22 cellular contexts compared by ENCODE assay signal in genomic region chr2:359047-359446, GRCh38.
"Had no signal": no experiment of that assay in that cellular context is flagged by ENCODE, and none has a peak within 500 bp of the region (broad histone marks: within the 10 kb centered on the region; RNA-seq: fewer than 3 reads in every experiment).

No MANE protein-coding gene starts in this region.

- H3K27me3 ChIP-seq: neutrophil, thyroid gland, vagina had no signal

- H3K4me1 ChIP-seq: esophagus squamous epithelium, lower lobe of right lung, pancreas, thyroid gland, vagina had no signal

- ATAC-seq: effector memory CD8-positive, alpha-beta T cell; left ventricle myocardium superior; lower lobe of right lung; naive thymus-derived CD8-positive, alpha-beta T cell; sciatic nerve; stimulated activated naive CD8-positive, alpha-beta T cell treated with anti-CD3 and anti-CD28 coated beads, Interleukin-15, amount 100 ng/mL, for 72 hours had no signal

- DNase-seq: cortex of kidney; effector memory CD8-positive, alpha-beta T cell; erythroblast; esophagus squamous epithelium; foreskin melanocyte; left ventricle myocardium superior; lower lobe of right lung; naive thymus-derived CD8-positive, alpha-beta T cell; nephron progenitor cell; stimulated activated CD4-positive, alpha-beta T cell treated with anti-CD3 and anti-CD28 coated beads, Interleukin-12 subunit alpha, Interleukin-12 subunit beta, amount 100 ng/mL, for 4 hours; stimulated activated CD4-positive, alpha-beta T cell treated with anti-CD3 and anti-CD28 coated beads, Interleukin-1b, Interleukin-23, amount 100 ng/mL, for 48 hours; stimulated activated CD4-positive, alpha-beta T cell treated with anti-CD3 and anti-CD28 coated beads, Interleukin-4, amount 100 ng/mL, for 1 hour; stimulated activated CD8-positive, alpha-beta memory T cell treated with anti-CD3 and anti-CD28 coated beads, Interleukin-4, amount 100 ng/mL, for 48 hours; stimulated activated naive CD4-positive, alpha-beta T cell; stimulated activated naive CD8-positive, alpha-beta T cell treated with anti-CD3 and anti-CD28 coated beads, Interleukin-15, amount 100 ng/mL, for 72 hours; thyroid gland; trophoblast cell had no signal

- H3K4me2 ChIP-seq: smooth muscle cell had no signal

- H3K9me3 ChIP-seq: esophagus squamous epithelium, lower lobe of right lung, neutrophil, pancreas, thyroid gland, vagina had no signal

- H3K4me3 ChIP-seq: esophagus squamous epithelium, lower lobe of right lung, pancreas, smooth muscle cell, thyroid gland, vagina had no signal

- H3K36me3 ChIP-seq: esophagus squamous epithelium, lower lobe of right lung, neutrophil, pancreas, thyroid gland, vagina had no signal

- H3K27ac ChIP-seq: esophagus squamous epithelium, lower lobe of right lung, neutrophil, pancreas, thyroid gland, vagina had no signal
